15 cellular contexts compared by ENCODE assay signal in the genomic region with DNA sequence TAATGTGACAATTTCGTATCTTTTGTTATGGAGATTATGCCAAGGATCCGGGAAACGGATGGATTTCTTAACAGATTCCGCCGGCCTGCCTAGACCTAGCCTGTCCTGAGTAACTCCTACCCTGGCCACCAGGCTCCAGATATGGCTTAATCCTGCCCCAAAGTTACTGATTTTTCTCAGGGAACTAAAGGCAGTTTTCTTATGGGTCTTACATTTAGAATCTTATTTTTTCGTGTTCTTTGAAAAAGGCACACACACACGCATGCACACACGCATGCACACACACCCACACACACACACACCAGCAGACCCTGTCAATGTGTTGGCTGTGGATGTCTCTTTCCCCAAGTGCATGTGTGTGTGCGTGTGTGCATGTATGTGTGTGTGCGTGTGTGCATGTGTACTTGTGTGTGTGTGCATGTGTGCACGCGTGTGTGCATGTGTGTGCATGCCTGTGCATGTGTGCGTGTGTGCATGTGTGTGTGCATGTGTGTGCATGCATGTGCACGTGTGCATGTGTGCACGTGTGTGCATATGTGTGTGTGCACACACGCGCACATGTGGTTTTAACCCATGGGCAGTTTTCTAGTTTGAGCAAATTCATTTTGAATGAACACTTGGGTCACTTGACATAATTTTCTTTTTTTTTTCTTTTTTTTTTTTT.
DNase-seq lines count a peak whose midpoint lies in the region; ATAC-seq and TF ChIP-seq lines count a peak whose summit lies in the region.
"Had no signal": no experiment of that assay in that cellular context is flagged by ENCODE, and none has a peak within 500 bp of the region (broad histone marks: within the 10 kb centered on the region; RNA-seq: fewer than 3 reads in every experiment).

No MANE protein-coding gene starts in this region.

- H3K9ac ChIP-seq in endodermal cell (ENCODE audit: extremely low read depth, low read length, poor library complexity, severe bottlenecking) = no peak overlapping the region

- H3K27me3 Mint-ChIP-seq in GM23338 (ENCODE audit: insufficient read depth, low read depth, poor library complexity) (peaks cover 3% of the 10 kb centered on the region), endodermal cell (ENCODE audit: insufficient read depth) (peaks cover 18% of the 10 kb centered on the region)
- H3K27me3 Mint-ChIP-seq: CD4-positive, CD25-positive, alpha-beta regulatory T cell had no signal

- ATAC-seq in GM23338 = peak; percentile 50
- ATAC-seq: GM12878 had no signal

- TF ChIP-seq CTCF in GM23338 (conservative IDR thresholded peaks at IDR 0.05; ENCODE audit: low read depth in 2 of 2) (no peak), RWPE1 (conservative IDR thresholded peaks at IDR 0.05; ENCODE audit: low read depth) (no peak), endodermal cell (conservative IDR thresholded peaks at IDR 0.05) (peak; percentile 23), breast epithelium (IDR thresholded peaks at IDR 0.05) (no peak)

- no peaks in the 10 kb centered on the region for H3K27me3 ChIP-seq in GM23338 (ENCODE audit: insufficient read depth)
- no peaks in the 10 kb centered on the region for H3K27me3 ChIP-seq in endodermal cell (ENCODE audit: control insufficient read depth, insufficient read depth, low read length, poor library complexity, severe bottlenecking)
- H3K27me3 ChIP-seq in breast epithelium = no peaks in the 10 kb centered on the region
- H3K27me3 ChIP-seq: BLaER1 treated with 17β-estradiol and CSF1 and Interleukin-3, amounts not matched to agents 10 nM and 100 nM had no signal

- H3K36me3 Mint-ChIP-seq in GM23338 (ENCODE audit: low read depth) (no peaks in the 10 kb centered on the region), endodermal cell (ENCODE audit: low read depth) (no peaks in the 10 kb centered on the region)
- H3K36me3 Mint-ChIP-seq: CD4-positive, CD25-positive, alpha-beta regulatory T cell had no signal

- WGBS in endodermal cell (ENCODE audit: insufficient coverage in 1 of 2, insufficient read length in 1 of 2), 2 experiments = 52 to 76% methylated on average over 6 to 15 of the region's 17 CpGs

- intact Hi-C loops in breast epithelium (cut with DNase I; ENCODE audit: low total_unique reads) = no loop called here

- peaks cover 5% of the 10 kb centered on the region; the same call in 2 of the 3 replicates for H3K4me1 Mint-ChIP-seq in GM23338
- H3K4me1 Mint-ChIP-seq in endodermal cell = peaks cover 8% of the 10 kb centered on the region

- no peaks in the 10 kb centered on the region; the same call in 1 of the 2 replicates for H3K9me2 ChIP-seq in GM23338 (ENCODE audit: insufficient read depth)

- peaks cover 11% of the 10 kb centered on the region for H3F3A ChIP-seq in GM23338 (replicated peaks; ENCODE audit: low read depth)

- DNase-seq in GM23338 (ENCODE audit: low spot score) = peak; percentile 46
- no peak for DNase-seq in RWPE1 (ENCODE audit: low spot score)
- DNase-seq in endodermal cell = no peak
- DNase-seq in retina = peak; percentile 21
- DNase-seq in DMS53 treated with DMSO at 0.1 percent for 48 hours (lab: John Stamatoyannopoulos, UW; ENCODE audit: unreplicated experiment) = no peak
- DNase-seq in breast epithelium (ENCODE audit: low spot score in 2 of 2) = no peak
- DNase-seq in kidney tubule cell (ENCODE audit: low spot score) = no peak
- no peak for DNase-seq in cortex of kidney (lab: John Stamatoyannopoulos, UW)
- DNase-seq: 8988T; AML-193; CD4-positive, CD25-positive, alpha-beta regulatory T cell; DMS 273 treated with DMSO at 0.1 percent for 48 hours; DMS79 had no signal

- H4K20me1 ChIP-seq in GM23338 (replicated peaks; ENCODE audit: insufficient read depth) = no peaks in the 10 kb centered on the region
- H4K20me1 ChIP-seq: BLaER1 treated with 17β-estradiol and CSF1 and Interleukin-3, amounts not matched to agents 10 nM and 100 nM had no signal

- H3K36me3 ChIP-seq in GM23338 (ENCODE audit: insufficient read depth) (no peaks in the 10 kb centered on the region), endodermal cell (ENCODE audit: control insufficient read depth, insufficient read depth, low read length) (no peaks in the 10 kb centered on the region), breast epithelium (no peaks in the 10 kb centered on the region)
- H3K36me3 ChIP-seq: BLaER1 treated with 17β-estradiol and CSF1 and Interleukin-3, amounts not matched to agents 10 nM and 100 nM had no signal

- H3K4me1 ChIP-seq in GM23338 (ENCODE audit: insufficient read depth) = peaks cover 7% of the 10 kb centered on the region; the same call in 1 of the 2 replicates
- H3K4me1 ChIP-seq in endodermal cell (ENCODE audit: control insufficient read depth, insufficient read depth, low read length) = no peaks in the 10 kb centered on the region
- H3K4me1 ChIP-seq in breast epithelium = no peaks in the 10 kb centered on the region

- H2AFZ ChIP-seq in GM23338 = no peak overlapping the region

- TF ChIP-seq POLR2A in breast epithelium (IDR thresholded peaks at IDR 0.05) = no peak

- H3K4me3 Mint-ChIP-seq in GM23338 (no peak overlapping the region), endodermal cell (no peak overlapping the region)
- H3K4me3 Mint-ChIP-seq: CD4-positive, CD25-positive, alpha-beta regulatory T cell had no signal

- CTCF ChIA-PET in RWPE1 (lab: Yijun Ruan, JAX) = no interaction called here

- H3K9me3 ChIP-seq in endodermal cell (ENCODE audit: control insufficient read depth, low read length) = peaks cover 3% of the 10 kb centered on the region
- H3K9me3 ChIP-seq in breast epithelium = no peaks in the 10 kb centered on the region

- H3K4me2 ChIP-seq in GM23338 = no peak overlapping the region

- POLR2A ChIA-PET in RWPE1 (lab: Yijun Ruan, JAX; ENCODE audit: low non-redundant PET) = no interaction called here

- H3K9me3 Mint-ChIP-seq in GM23338 = no peaks in the 10 kb centered on the region
- peaks cover 3% of the 10 kb centered on the region for H3K9me3 Mint-ChIP-seq in endodermal cell

- no peaks in the 10 kb centered on the region for H3K79me2 ChIP-seq in GM23338 (replicated peaks; ENCODE audit: insufficient read depth)

- H3K27ac ChIP-seq in GM23338 (ENCODE audit: low read depth) = no peak overlapping the region
- peak overlapping the region; percentile 46 for H3K27ac ChIP-seq in RWPE1
- H3K27ac ChIP-seq in endodermal cell (ENCODE audit: low read depth, low read length) = no peak overlapping the region
- H3K27ac ChIP-seq in breast epithelium = no peak overlapping the region

- H3K4me3 ChIP-seq in GM23338 = no peak overlapping the region
- no peak overlapping the region for H3K4me3 ChIP-seq in endodermal cell (ENCODE audit: low read length)
- no peak overlapping the region for H3K4me3 ChIP-seq in breast epithelium
- H3K4me3 ChIP-seq: BLaER1 treated with 17β-estradiol and CSF1 and Interleukin-3, amounts not matched to agents 10 nM and 100 nM; GM12878 had no signal

- H3K27ac Mint-ChIP-seq in GM23338 (0 out of 2 replicates have a peak overlapping the region, but pooled peaks have one; percentile 63), endodermal cell (no peak overlapping the region)
- H3K27ac Mint-ChIP-seq: CD4-positive, CD25-positive, alpha-beta regulatory T cell had no signal

TF ChIP-seq in GM23338, 12 proteins besides CTCF, POLR2A, EP300 and RAD21:
- TF ChIP-seq NANOG (IDR thresholded peaks at IDR 0.05; ENCODE audit: borderline replicate concordance) = no peak
TF ChIP-seq in GM23338: peak in this region for 0.

Comparison
In these comparisons a context has a peak if more than half of its experiments do, and no peak if none do; other contexts are left out.
1. DNase-seq: peak in GM23338 (single experiment) and retina (single experiment); none in RWPE1 (single experiment), endodermal cell (single experiment), DMS53 treated with DMSO at 0.1 percent for 48 hours (single experiment), breast epithelium (0 of 2), kidney tubule cell (single experiment) and cortex of kidney (single experiment).